19 cellular contexts compared by ENCODE assay signal in the genomic region with DNA sequence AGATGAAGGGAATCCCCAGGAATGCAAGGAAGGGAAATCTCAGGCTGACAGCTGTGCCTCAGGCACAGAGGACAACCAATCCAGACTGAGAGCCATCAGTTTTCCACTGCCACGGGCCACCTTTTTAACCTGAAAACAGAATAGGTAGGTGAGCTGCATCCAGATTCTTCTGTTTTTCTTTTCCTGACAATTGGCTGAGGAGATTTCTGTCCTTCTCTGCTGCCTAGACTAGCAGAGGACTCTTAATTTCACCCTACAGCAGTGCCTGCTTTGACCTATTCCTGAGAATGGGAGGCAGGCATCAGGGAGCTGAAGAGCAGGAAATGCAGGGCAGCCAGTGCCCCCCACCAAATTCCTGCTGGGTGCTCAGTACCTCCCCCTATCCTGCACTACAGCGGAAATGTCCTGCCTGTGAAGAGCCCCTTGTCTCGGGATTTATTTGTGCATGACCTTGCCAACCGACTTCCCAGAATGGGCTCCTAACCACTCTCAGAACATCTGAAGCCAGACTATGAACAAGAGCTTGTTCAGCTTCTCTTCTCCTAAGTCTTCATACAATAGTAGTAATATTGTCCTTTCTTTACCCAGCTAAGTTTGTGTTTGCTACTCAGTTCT.
"Had no signal": no experiment of that assay in that cellular context is flagged by ENCODE, and none has a peak within 500 bp of the region (broad histone marks: within the 10 kb centered on the region; RNA-seq: fewer than 3 reads in every experiment).

No MANE protein-coding gene starts in this region.

- H3K27me3 Mint-ChIP-seq: activated CD4-positive, alpha-beta T cell treated with anti-CD3 and anti-CD28 coated beads, Interleukin-2, amount 10 ng/mL, durations not matched to agents 24 days and 14 days; activated naive CD4-positive, alpha-beta T cell treated with anti-CD3 and anti-CD28 coated beads, Interleukin-2, amount 50 U/mL, for 24 hours; naive thymus-derived CD4-positive, alpha-beta T cell had no signal

- H3K4me3 ChIP-seq: adrenal gland, esophagus squamous epithelium, hepatocyte, thyroid gland had no signal

- H3K9ac ChIP-seq: parathyroid adenoma had no signal

- ATAC-seq: activated T-cell treated with anti-CD3 and anti-CD28 coated beads, Interleukin-2, amount 50 U/mL, for 72 hours; naive thymus-derived CD4-positive, alpha-beta T cell; SK-N-SH treated with all-trans-retinoic acid at 6 μM for 48 hours; T-cell had no signal

- H3K36me3 ChIP-seq: adrenal gland, esophagus squamous epithelium, neutrophil, thyroid gland had no signal

- H3K27ac ChIP-seq: adrenal gland, esophagus squamous epithelium, hepatocyte, neutrophil, parathyroid adenoma, thyroid gland had no signal

- H3K4me3 Mint-ChIP-seq: activated CD4-positive, alpha-beta T cell treated with anti-CD3 and anti-CD28 coated beads, Interleukin-2, amount 10 ng/mL, durations not matched to agents 24 days and 14 days; activated naive CD4-positive, alpha-beta T cell treated with anti-CD3 and anti-CD28 coated beads, Interleukin-2, amount 50 U/mL, for 24 hours; activated T-cell treated with anti-CD3 and anti-CD28 coated beads, Interleukin-2, amount 50 U/mL, for 72 hours; T-cell had no signal

- H3K4me1 ChIP-seq: adrenal gland, esophagus squamous epithelium, parathyroid adenoma, thyroid gland had no signal

- H3K79me2 ChIP-seq: parathyroid adenoma had no signal

- DNase-seq: activated CD4-positive, alpha-beta T cell treated with anti-CD3 and anti-CD28 coated beads, Interleukin-2, amount 10 ng/mL, durations not matched to agents 24 days and 14 days; activated CD8-positive, alpha-beta memory T cell treated with anti-CD3 and anti-CD28 coated beads, Interleukin-2, amount 50 U/mL, for 4 hours; activated gamma-delta T cell; activated T-cell treated with anti-CD3 and anti-CD28 coated beads, Interleukin-2, amount 50 U/mL, for 72 hours; adrenal gland; effector CD4-positive, alpha-beta T cell; esophagus squamous epithelium; kidney glomerular epithelial cell; left ventricle myocardium superior; naive thymus-derived CD4-positive, alpha-beta T cell; stimulated activated naive CD4-positive, alpha-beta T cell; T-cell; T-helper 9 cell had no signal

- H3K9me3 Mint-ChIP-seq: activated naive CD4-positive, alpha-beta T cell treated with anti-CD3 and anti-CD28 coated beads, Interleukin-2, amount 50 U/mL, for 24 hours; activated T-cell treated with anti-CD3 and anti-CD28 coated beads, Interleukin-2, amount 50 U/mL, for 72 hours; T-cell had no signal

- H3K9me3 ChIP-seq: adrenal gland, esophagus squamous epithelium, neutrophil, thyroid gland had no signal

- H3K4me2 ChIP-seq: hepatocyte had no signal

- H3K27ac Mint-ChIP-seq: activated CD4-positive, alpha-beta T cell treated with anti-CD3 and anti-CD28 coated beads, Interleukin-2, amount 10 ng/mL, durations not matched to agents 24 days and 14 days; activated naive CD4-positive, alpha-beta T cell treated with anti-CD3 and anti-CD28 coated beads, Interleukin-2, amount 50 U/mL, for 24 hours; naive thymus-derived CD4-positive, alpha-beta T cell; T-cell had no signal

- H3K27me3 ChIP-seq: adrenal gland, esophagus squamous epithelium, hepatocyte, neutrophil, thyroid gland had no signal
